Comparison of ENCODE assay signal across 1 cellular context in the genomic region with DNA sequence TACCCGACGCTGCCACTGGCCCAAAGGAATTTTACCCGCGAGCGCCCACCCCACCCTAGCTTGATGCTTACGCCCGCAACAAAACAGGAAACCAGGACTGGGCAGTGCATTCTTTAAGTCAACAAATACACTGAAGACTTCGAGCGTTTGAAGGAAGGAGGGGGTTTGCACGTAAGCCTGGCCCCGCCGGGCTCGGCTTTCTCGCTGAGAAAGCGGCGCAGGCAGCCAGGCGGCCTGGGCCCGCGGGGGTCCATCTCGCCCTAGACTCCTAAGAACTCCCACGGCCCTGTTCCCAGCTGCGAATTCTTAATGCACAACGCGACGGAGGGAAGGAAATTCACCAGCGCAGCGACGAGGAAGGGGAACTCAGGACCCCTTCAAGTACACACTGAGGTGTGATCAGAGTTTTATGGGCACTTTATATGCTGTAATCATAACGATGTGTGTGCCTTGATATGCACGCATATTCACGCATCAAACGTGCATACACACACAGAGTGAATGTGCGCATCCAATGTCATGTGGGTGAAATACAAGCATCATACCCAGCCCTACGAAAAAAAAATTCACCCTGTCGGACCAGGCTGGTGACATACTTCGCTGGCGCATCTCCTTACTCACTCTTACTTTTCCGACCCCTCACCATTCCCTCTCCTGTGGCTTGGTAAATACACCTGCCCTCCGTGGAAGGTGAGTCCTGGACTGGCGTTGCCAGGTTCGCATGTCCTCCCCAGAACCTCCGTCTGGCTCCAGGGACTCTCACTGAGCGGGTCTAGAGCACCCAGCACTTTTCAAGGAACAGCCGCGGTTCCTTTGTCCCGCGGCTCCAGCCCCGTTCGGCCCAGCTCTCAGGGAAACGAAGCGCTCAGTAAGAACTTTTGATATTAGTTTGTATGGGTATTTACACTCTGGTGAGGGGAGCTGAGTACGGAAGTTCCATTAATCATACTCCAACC.
TF ChIP-seq lines count a peak whose summit lies in the region.

No MANE protein-coding gene starts in this region.

TF ChIP-seq in H1, 55 proteins besides CTCF, POLR2A, EP300 and RAD21:
- TF ChIP-seq SUZ12 (IDR thresholded peaks at IDR 0.05; ENCODE audit: low read length) = peak; percentile 100
- TF ChIP-seq RBBP5 (IDR thresholded peaks at IDR 0.05; ENCODE audit: borderline replicate concordance, low read depth, low read length) = 0 out of 2 replicates have a peak, but pooled peaks have one; percentile 23
- no peak for TF ChIP-seq SP4 (IDR thresholded peaks at IDR 0.05; ENCODE audit: low read length)
- TF ChIP-seq EZH2 (IDR thresholded peaks at IDR 0.05; ENCODE audit: low read depth, low read length, severe bottlenecking) = peak; percentile 100
- TF ChIP-seq RNF2 (IDR thresholded peaks at IDR 0.05; ENCODE audit: borderline replicate concordance, low read depth, low read length, missing control alignments, poor library complexity, severe bottlenecking) = peak; percentile 98
TF ChIP-seq in H1: peak in this region for 4.
